In the genomic region with DNA sequence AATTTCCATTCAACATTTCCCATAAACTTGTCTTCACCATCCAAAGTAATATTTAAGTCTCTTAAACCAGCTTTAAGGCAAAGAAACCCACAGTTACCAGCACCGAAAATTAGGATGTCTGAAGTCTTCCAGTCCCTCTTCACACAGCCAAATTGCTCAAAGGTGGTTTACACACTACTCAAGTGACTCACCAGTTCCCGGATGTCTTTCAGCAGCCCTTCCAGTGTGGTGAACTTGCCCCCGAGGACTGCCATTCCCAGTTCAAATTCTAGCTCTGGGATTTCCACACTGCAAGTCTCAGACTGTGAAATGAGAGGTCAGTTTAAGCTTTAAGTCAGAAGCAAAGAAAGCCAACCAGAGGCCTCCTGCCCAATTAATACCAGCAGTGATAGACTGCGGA, we compare ENCODE assay signal across 17 cellular contexts. TPM values are rescaled to one million over a fixed set of nuclear protein-coding genes. Genes with fewer than 3 reads are reported as not detected.
DNase-seq lines count a peak whose midpoint lies in the region; ATAC-seq, FAIRE-seq and TF ChIP-seq lines count a peak whose summit lies in the region.
"Had no signal": no experiment of that assay in that cellular context is flagged by ENCODE, and none has a peak within 500 bp of the region (broad histone marks: within the 10 kb centered on the region; RNA-seq: fewer than 3 reads in every experiment).

No MANE protein-coding gene starts in this region.

- peaks cover 20% of the 10 kb centered on the region for H3K79me2 ChIP-seq in ACC112 (ENCODE audit: control insufficient read depth, insufficient read depth, low read length, unreplicated experiment)
- H3K79me2 ChIP-seq in MM.1S (ENCODE audit: low read length): peaks cover 24% of the 10 kb centered on the region

- no peak overlapping the region for H3K4me3 Mint-ChIP-seq in T-cell

- H3K36me3 ChIP-seq in ACC112 (ENCODE audit: insufficient read depth, low read length): peaks cover 67% of the 10 kb centered on the region
- peaks cover 24% of the 10 kb centered on the region; the same call in 1 of the 2 replicates for H3K36me3 ChIP-seq in MM.1S (replicated peaks; ENCODE audit: insufficient read depth, low read length)

- POLR2A ChIA-PET in T-cell (lab: Charles Lee): no interaction called here

- peak; percentile 68 for DNase-seq in EL
- DNase-seq in T-cell: no peak
- DNase-seq in epithelial cell of esophagus (ENCODE audit: low read depth): peak; percentile 67
- no peak for DNase-seq in NK-92 treated with Interleukin-12 subunit alpha and Interleukin-12 subunit beta, amount 100 ng/mL, for 24 hours (lab: John Stamatoyannopoulos, UW)
- no peak for DNase-seq in MM.1S
- DNase-seq in NCI-H524 treated with DMSO at 0.1 percent for 48 hours (lab: John Stamatoyannopoulos, UW): no peak
- no peak for DNase-seq in RCC 7860 (ENCODE audit: low spot score)
- DNase-seq: activated CD8-positive, alpha-beta memory T cell treated with anti-CD3 and anti-CD28 coated beads for 24 hours; amygdala; C1 segment of cervical spinal cord; naive thymus-derived CD4-positive, alpha-beta T cell; NCI-H1105 treated with DMSO at 0.1 percent for 48 hours; NCI-H446 had no signal

- H2AFZ ChIP-seq in ACC112 (ENCODE audit: low read length, unreplicated experiment): no peak overlapping the region
- H2AFZ ChIP-seq in MM.1S (ENCODE audit: low read length): no peak overlapping the region

- H4K20me1 ChIP-seq in MM.1S (ENCODE audit: insufficient read depth, low read length): no peaks in the 10 kb centered on the region

- peak overlapping the region; percentile 27 to 69 for H3K27ac Mint-ChIP-seq in T-cell

- no peak overlapping the region for H3K4me2 ChIP-seq in MM.1S (ENCODE audit: low read depth, low read length)

- H3K9me3 ChIP-seq in MM.1S (replicated peaks; ENCODE audit: insufficient read depth, low read length): no peaks in the 10 kb centered on the region

- ATAC-seq in T-cell (replicated peaks in 1 of 4): no peak
- ATAC-seq: naive thymus-derived CD4-positive, alpha-beta T cell had no signal

- H3K4me1 Mint-ChIP-seq in T-cell: peaks cover 32 to 59% (median 53%) of the 10 kb centered on the region in 3 donors

- no peak overlapping the region for H3K9ac ChIP-seq in MM.1S (ENCODE audit: low read length)

- H3K9me2 ChIP-seq in MM.1S (replicated peaks; ENCODE audit: insufficient read depth, low read length): no peaks in the 10 kb centered on the region

- no peaks in the 10 kb centered on the region for H3K9me3 Mint-ChIP-seq in T-cell

- CTCF ChIA-PET in T-cell (lab: Charles Lee): no interaction called here

- FAIRE-seq in RCC 7860 (lab: Jason Lieb, UNC): no peak
- FAIRE-seq: G401.6 had no signal

- H3K4me1 ChIP-seq in ACC112 (ENCODE audit: control insufficient read depth, insufficient read depth, low read length, unreplicated experiment) (peaks cover 17% of the 10 kb centered on the region), MM.1S (ENCODE audit: low read length) (peaks cover 11% of the 10 kb centered on the region)

- TF ChIP-seq CTCF in epithelial cell of esophagus (IDR thresholded peaks at IDR 0.05; ENCODE audit: insufficient read depth, low read depth, low read length, missing control alignments) (no peak), MM.1S (IDR thresholded peaks at IDR 0.05; ENCODE audit: low read length) (no peak)

- H3K4me3 ChIP-seq in ACC112 (ENCODE audit: low read depth, low read length) (no peak overlapping the region), epithelial cell of esophagus (ENCODE audit: low read length) (no peak overlapping the region), MM.1S (ENCODE audit: low read length) (no peak overlapping the region)

- no peaks in the 10 kb centered on the region for H3K27me3 Mint-ChIP-seq in T-cell
- H3K27me3 Mint-ChIP-seq: naive thymus-derived CD4-positive, alpha-beta T cell had no signal

- peaks cover 5% of the 10 kb centered on the region for H3F3A ChIP-seq in MM.1S (ENCODE audit: insufficient read depth, low read length)

- H3K27me3 ChIP-seq in ACC112 (ENCODE audit: insufficient read depth, low read length) (no peaks in the 10 kb centered on the region), MM.1S (replicated peaks; ENCODE audit: insufficient read depth, low read length) (no peaks in the 10 kb centered on the region)

- peaks cover 80% of the 10 kb centered on the region for H3K36me3 Mint-ChIP-seq in T-cell

- H3K27ac ChIP-seq in ACC112 (ENCODE audit: low read depth, low read length) (peak overlapping the region; percentile 51), MM.1S (ENCODE audit: low read length) (no peak overlapping the region)
- H3K27ac ChIP-seq: RWPE1 had no signal

RNA-seq across cellular contexts. Expression of a gene that starts 5.1 kb away (rescaled TPM):
- 100 to 1,000 TPM in 2 of 5 donors, 10 to 100 TPM in 3; 57.8 to 113 (median 62.2) TPM for total RNA-seq in T-cell

RNA-seq across cellular contexts. Expression of a gene that starts 9.0 kb away (rescaled TPM):
- under 1 TPM in 2 of 5 donors, not detected in 3; 0.19 to 0.85 TPM for total RNA-seq in T-cell
- total RNA-seq: glomerular endothelial cell; naive thymus-derived CD4-positive, alpha-beta T cell had no signal

RNA-seq across cellular contexts. Expression of a gene that starts 9.9 kb away (rescaled TPM):
- total RNA-seq in T-cell: 10 to 100 TPM in 4 of 5 donors, 1 to 10 TPM in 1; 9.8 to 23.0 (median 20.5) TPM

RNA-seq across cellular contexts. Expression of a gene that starts 40.4 kb away (rescaled TPM):
- total RNA-seq in T-cell: not detected
- total RNA-seq: glomerular endothelial cell; naive thymus-derived CD4-positive, alpha-beta T cell had no signal

RNA-seq across cellular contexts. Expression of a gene that starts 47.0 kb away (rescaled TPM):
- total RNA-seq in T-cell: 1 to 10 TPM in 3 of 5 donors, not detected in 2; 3.3 to 4.1 (median 3.7) TPM
- total RNA-seq: glomerular endothelial cell; naive thymus-derived CD4-positive, alpha-beta T cell had no signal

Comparison
In these comparisons a context has a peak if more than half of its experiments do, and no peak if none do; other contexts are left out.
1. DNase-seq: peak in EL (single experiment) and epithelial cell of esophagus (single experiment); none in T-cell (0 of 34), NK-92 treated with Interleukin-12 subunit alpha and Interleukin-12 subunit beta, amount 100 ng/mL, for 24 hours (single experiment), MM.1S (single experiment), NCI-H524 treated with DMSO at 0.1 percent for 48 hours (single experiment) and RCC 7860 (single experiment).